38 cellular contexts compared by ENCODE assay signal in genomic region chr9:17011870-17012269, GRCh38.
"Had no signal": no experiment of that assay in that cellular context is flagged by ENCODE, and none has a peak within 500 bp of the region (broad histone marks: within the 10 kb centered on the region; RNA-seq: fewer than 3 reads in every experiment).

No MANE protein-coding gene starts in this region.

- H3K4me1 Mint-ChIP-seq: activated naive CD4-positive, alpha-beta T cell treated with anti-CD3 and anti-CD28 coated beads, Interleukin-2, amount 10 ng/mL, durations not matched to agents 7 days and 5 days; activated naive CD4-positive, alpha-beta T cell treated with anti-CD3 and anti-CD28 coated beads, Interleukin-2, amount 50 U/mL, for 24 hours; activated naive CD8-positive, alpha-beta T cell treated with anti-CD3 and anti-CD28 coated beads for 36 hours; activated naive CD8-positive, alpha-beta T cell treated with anti-CD3 and anti-CD28 coated beads, Interleukin-2, amount 10 ng/mL, durations not matched to agents 7 days and 5 days; activated T-helper 17 cell treated with anti-CD3 and anti-CD28 coated beads, Interleukin-2, amount 50 U/mL, for 72 hours; brain; central memory CD8-positive, alpha-beta T cell had no signal

- H3K27me3 Mint-ChIP-seq: activated naive CD4-positive, alpha-beta T cell treated with anti-CD3 and anti-CD28 coated beads, Interleukin-2, amount 10 ng/mL, durations not matched to agents 7 days and 5 days; activated naive CD8-positive, alpha-beta T cell treated with anti-CD3 and anti-CD28 coated beads, Interleukin-2, amount 10 ng/mL, durations not matched to agents 7 days and 5 days; activated T-cell treated with anti-CD3 and anti-CD28 coated beads, Interleukin-2, amount 50 U/mL, for 24 hours; activated T-helper 17 cell treated with anti-CD3 and anti-CD28 coated beads, Interleukin-2, amount 50 U/mL, for 72 hours; brain; central memory CD8-positive, alpha-beta T cell had no signal

- H3K27ac Mint-ChIP-seq: activated naive CD4-positive, alpha-beta T cell treated with anti-CD3 and anti-CD28 coated beads for 36 hours; activated naive CD4-positive, alpha-beta T cell treated with anti-CD3 and anti-CD28 coated beads, Interleukin-2, amount 10 ng/mL, durations not matched to agents 7 days and 5 days; activated naive CD4-positive, alpha-beta T cell treated with anti-CD3 and anti-CD28 coated beads, Interleukin-2, amount 50 U/mL, for 24 hours; activated naive CD4-positive, alpha-beta T cell treated with anti-CD3 and anti-CD28 coated beads, Interleukin-2, amount 50 U/mL, for 72 hours; activated naive CD8-positive, alpha-beta T cell; activated naive CD8-positive, alpha-beta T cell treated with anti-CD3 and anti-CD28 coated beads for 36 hours; activated naive CD8-positive, alpha-beta T cell treated with anti-CD3 and anti-CD28 coated beads, Interleukin-2, amount 10 ng/mL, durations not matched to agents 7 days and 5 days; activated T-cell treated with anti-CD3 and anti-CD28 coated beads, Interleukin-2, amount 50 U/mL, for 24 hours; activated T-cell treated with anti-CD3 and anti-CD28 coated beads, Interleukin-2, amount 50 U/mL, for 72 hours; activated T-helper 1 cell treated with anti-CD3 and anti-CD28 coated beads, Interleukin-12 subunit alpha, Interleukin-12 subunit beta, Interleukin-2, Interleukin-4 antibody, amounts not matched to agents 30 ng/mL and 10 ng/mL and 1 ng/mL, durations not matched to agents 14 hours and 24 hours and 36 hours; activated T-helper 17 cell treated with anti-CD3 and anti-CD28 coated beads, Interleukin-2, amount 50 U/mL, for 72 hours; activated T-helper 2 cell treated with anti-CD3 and anti-CD28 coated beads, Interferon-gamma antibody, Interleukin-2, Interleukin-4, amounts not matched to agents 10 μg/mL and 5 μg/mL and 100 μg/mL, durations not matched to agents 14 hours and 24 hours and 36 hours; brain had no signal

- H3K4me3 Mint-ChIP-seq: activated naive CD4-positive, alpha-beta T cell treated with anti-CD3 and anti-CD28 coated beads for 36 hours; activated naive CD4-positive, alpha-beta T cell treated with anti-CD3 and anti-CD28 coated beads, Interleukin-2, amount 10 ng/mL, durations not matched to agents 7 days and 5 days; activated naive CD4-positive, alpha-beta T cell treated with anti-CD3 and anti-CD28 coated beads, Interleukin-2, amount 50 U/mL, for 24 hours; activated naive CD8-positive, alpha-beta T cell; activated naive CD8-positive, alpha-beta T cell treated with anti-CD3 and anti-CD28 coated beads for 36 hours; activated naive CD8-positive, alpha-beta T cell treated with anti-CD3 and anti-CD28 coated beads, Interleukin-2, amount 10 ng/mL, durations not matched to agents 7 days and 5 days; activated T-cell treated with anti-CD3 and anti-CD28 coated beads, Interleukin-2, amount 50 U/mL, for 24 hours; activated T-cell treated with anti-CD3 and anti-CD28 coated beads, Interleukin-2, amount 50 U/mL, for 4 hours; activated T-cell treated with anti-CD3 and anti-CD28 coated beads, Interleukin-2, amount 50 U/mL, for 72 hours; activated T-helper 1 cell treated with anti-CD3 and anti-CD28 coated beads, Interleukin-12 subunit alpha, Interleukin-12 subunit beta, Interleukin-2, Interleukin-4 antibody, amounts not matched to agents 30 ng/mL and 10 ng/mL and 1 ng/mL, durations not matched to agents 14 hours and 24 hours and 36 hours; activated T-helper 17 cell treated with anti-CD3 and anti-CD28 coated beads, Interleukin-2, amount 50 U/mL, for 72 hours; brain; central memory CD8-positive, alpha-beta T cell had no signal

- DNase-seq: activated effector memory CD4-positive, alpha-beta T cell treated with anti-CD3 and anti-CD28 coated beads, Interleukin-2, amount 50 U/mL, for 16 hours; activated effector memory CD4-positive, alpha-beta T cell treated with Interleukin-2 at 50 U/mL for 16 hours; activated gamma-delta T cell; activated gamma-delta T cell treated with Interleukin-2 at 50 U/mL for 16 hours; activated naive CD4-positive, alpha-beta T cell; activated naive CD4-positive, alpha-beta T cell treated with anti-CD3 and anti-CD28 coated beads for 36 hours; activated naive CD4-positive, alpha-beta T cell treated with anti-CD3 and anti-CD28 coated beads, Interleukin-2, amount 10 ng/mL, durations not matched to agents 7 days and 5 days; activated naive CD4-positive, alpha-beta T cell treated with anti-CD3 and anti-CD28 coated beads, Interleukin-2, amount 50 U/mL, for 16 hours; activated naive CD4-positive, alpha-beta T cell treated with Interleukin-2 at 50 U/mL for 16 hours; activated naive CD8-positive, alpha-beta T cell treated with anti-CD3 and anti-CD28 coated beads for 36 hours; activated naive CD8-positive, alpha-beta T cell treated with anti-CD3 and anti-CD28 coated beads, Interleukin-2, amount 10 ng/mL, durations not matched to agents 7 days and 5 days; activated T-cell treated with anti-CD3 and anti-CD28 coated beads for 4 hours; activated T-cell treated with anti-CD3 and anti-CD28 coated beads, Interleukin-2, amount 50 U/mL, for 1 hour; activated T-cell treated with anti-CD3 and anti-CD28 coated beads, Interleukin-2, amount 50 U/mL, for 24 hours; activated T-cell treated with anti-CD3 and anti-CD28 coated beads, Interleukin-2, amount 50 U/mL, for 4 hours; activated T-cell treated with anti-CD3 and anti-CD28 coated beads, Interleukin-2, amount 50 U/mL, for 48 hours; activated T-cell treated with anti-CD3 and anti-CD28 coated beads, Interleukin-2, amount 50 U/mL, for 72 hours; adrenal gland; amniotic stem cell; amygdala; anterior cingulate cortex; aorta; body of pancreas; brain microvascular endothelial cell; caudate nucleus; central memory CD4-positive, alpha-beta T cell; cerebellar nuclear complex had no signal

- H3K9me3 Mint-ChIP-seq: activated naive CD8-positive, alpha-beta T cell treated with anti-CD3 and anti-CD28 coated beads for 36 hours; activated naive CD8-positive, alpha-beta T cell treated with anti-CD3 and anti-CD28 coated beads, Interleukin-2, amount 10 ng/mL, durations not matched to agents 7 days and 5 days; activated T-cell treated with anti-CD3 and anti-CD28 coated beads, Interleukin-2, amount 50 U/mL, for 4 hours; brain had no signal

- H3K9me3 ChIP-seq: adrenal gland, ascending aorta, body of pancreas, breast epithelium had no signal

- H3K4me3 ChIP-seq: adrenal gland, ascending aorta, body of pancreas, breast epithelium, cardiac muscle cell had no signal

- H3K4me1 ChIP-seq: adrenal gland, ascending aorta, body of pancreas, breast epithelium had no signal

- ATAC-seq: activated naive CD4-positive, alpha-beta T cell treated with anti-CD3 and anti-CD28 coated beads, Interleukin-2, amount 50 U/mL, for 72 hours; activated T-cell treated with anti-CD3 and anti-CD28 coated beads, Interleukin-2, amount 50 U/mL, for 4 hours; activated T-cell treated with anti-CD3 and anti-CD28 coated beads, Interleukin-2, amount 50 U/mL, for 72 hours; activated T-helper 17 cell treated with anti-CD3 and anti-CD28 coated beads, Interleukin-2, amount 50 U/mL, for 72 hours; body of pancreas had no signal

- H3K27ac ChIP-seq: adrenal gland, ascending aorta, body of pancreas, brain microvascular endothelial cell, breast epithelium, cardiac muscle cell had no signal

- H3K36me3 Mint-ChIP-seq: activated naive CD4-positive, alpha-beta T cell treated with anti-CD3 and anti-CD28 coated beads, Interleukin-2, amount 10 ng/mL, durations not matched to agents 7 days and 5 days; activated naive CD4-positive, alpha-beta T cell treated with anti-CD3 and anti-CD28 coated beads, Interleukin-2, amount 50 U/mL, for 24 hours; activated naive CD4-positive, alpha-beta T cell treated with anti-CD3 and anti-CD28 coated beads, Interleukin-2, amount 50 U/mL, for 72 hours; activated naive CD8-positive, alpha-beta T cell; activated naive CD8-positive, alpha-beta T cell treated with anti-CD3 and anti-CD28 coated beads for 36 hours; activated naive CD8-positive, alpha-beta T cell treated with anti-CD3 and anti-CD28 coated beads, Interleukin-2, amount 10 ng/mL, durations not matched to agents 7 days and 5 days; brain had no signal

- H3K27me3 ChIP-seq: adrenal gland, ascending aorta, body of pancreas, brain microvascular endothelial cell, breast epithelium, cardiac muscle cell had no signal

- H3K36me3 ChIP-seq: adrenal gland, ascending aorta, brain microvascular endothelial cell, breast epithelium, cardiac muscle cell had no signal
